19 cellular contexts compared by ENCODE assay signal in genomic region chrX:134883134-134883700, GRCh38.
DNase-seq lines count a peak whose midpoint lies in the region.
"Had no signal": no experiment of that assay in that cellular context is flagged by ENCODE, and none has a peak within 500 bp of the region (broad histone marks: within the 10 kb centered on the region; RNA-seq: fewer than 3 reads in every experiment).

No MANE protein-coding gene starts in this region.

- in situ Hi-C loops in KBM-7 (cut with MboI; ENCODE audit: low pct_unique_long_range_greater_than_20kb, low sequenced_read_pairs) = no loop called here

- DNase-seq in ELF-1 (ENCODE audit: low read depth, low spot score) (peak; percentile 35), KBM-7 (peak; percentile 9), SW480 (ENCODE audit: low spot score) (peak; percentile 32), islet precursor cell (peak; percentile 62), NCI-H1436 treated with DMSO at 0.1 percent for 48 hours (lab: John Stamatoyannopoulos, UW) (no peak), NCI-H128 (lab: John Stamatoyannopoulos, UW; ENCODE audit: unreplicated experiment) (no peak), NCI-H526 (lab: John Stamatoyannopoulos, UW) (no peak), NCI-H2171 (lab: John Stamatoyannopoulos, UW) (no peak)
- DNase-seq: CD8-positive, alpha-beta T cell; DMS53; GM23248; HCEC 1CT; NCI-H1417 treated with DMSO at 0.1 percent for 48 hours; NCI-H1930; NCI-H446 treated with DMSO at 0.1 percent for 48 hours; RPMI8226; SHP77 treated with DMSO at 0.1 percent for 48 hours; SK-N-SH; T-cell had no signal

Comparison
In these comparisons a context has a peak if more than half of its experiments do, and no peak if none do; other contexts are left out.
1. DNase-seq: peak in ELF-1 (single experiment), KBM-7 (single experiment), SW480 (single experiment) and islet precursor cell (single experiment); none in NCI-H1436 treated with DMSO at 0.1 percent for 48 hours (single experiment), NCI-H128 (single experiment), NCI-H526 (0 of 2) and NCI-H2171 (single experiment).